In genomic region chr12:68808388-68809189, GRCh38 we compare ENCODE assay signal across 1 cellular context.
TF ChIP-seq lines count a peak whose summit lies in the region.

No MANE protein-coding gene starts in this region.

TF ChIP-seq in GM12878, 131 proteins besides CTCF, POLR2A, EP300 and RAD21 (continued from another document and continues in another):
- TF ChIP-seq HSF1 (IDR thresholded peaks at IDR 0.05; ENCODE audit: low read depth, low read length) (no peak), PAX5 (IDR thresholded peaks at IDR 0.05; ENCODE audit: borderline replicate concordance, low read depth, low read length) (peak; percentile 92), POLR2AphosphoS2 (IDR thresholded peaks at IDR 0.05; ENCODE audit: low read depth, low read length) (peak; percentile 96), CHD1 (IDR thresholded peaks at IDR 0.05; ENCODE audit: low read depth, low read length) (peak; percentile 96), NR2C2 (IDR thresholded peaks at IDR 0.05; ENCODE audit: borderline replicate concordance, control insufficient read depth, insufficient read length, low read depth) (no peak), RAD51 (IDR thresholded peaks at IDR 0.05) (no peak), SMARCA5 (IDR thresholded peaks at IDR 0.05) (peak; percentile 73), MYB (IDR thresholded peaks at IDR 0.05; ENCODE audit: borderline replicate concordance, low read depth, low read length) (0 out of 2 replicates have a peak, but pooled peaks have one; percentile 22), GATAD2B (conservative IDR thresholded peaks at IDR 0.05; ENCODE audit: low read depth) (peak; percentile 16; the same call in 1 of the 2 replicates), ATF2 (IDR thresholded peaks at IDR 0.05; ENCODE audit: low read length) (peak; percentile 77; the same call in 1 of the 2 replicates), CBX5 (IDR thresholded peaks at IDR 0.05; ENCODE audit: low read depth) (no peak), ATF3 (IDR thresholded peaks at IDR 0.05; ENCODE audit: borderline replicate concordance, extremely low read depth, low read depth, low read length) (no peak), NR2F1 (conservative IDR thresholded peaks at IDR 0.05) (peak; percentile 93), NKRF (conservative IDR thresholded peaks at IDR 0.05) (peak; percentile 96), BCL11A (IDR thresholded peaks at IDR 0.05; ENCODE audit: low read depth, low read length) (peak; percentile 89), SMAD5 (IDR thresholded peaks at IDR 0.05; ENCODE audit: low read depth) (peak; percentile 90), SUZ12 (IDR thresholded peaks at IDR 0.05; ENCODE audit: unreplicated experiment) (no peak), LARP7 (IDR thresholded peaks at IDR 0.05) (peak; percentile 21; the same call in 1 of the 2 replicates), IKZF2 (IDR thresholded peaks at IDR 0.05) (peak; percentile 92 to 94), CUX1 (IDR thresholded peaks at IDR 0.05; ENCODE audit: insufficient replicate concordance, low read depth, low read length) (no peak), EED (IDR thresholded peaks at IDR 0.05; ENCODE audit: low read depth) (peak; percentile 87), PAX8 (IDR thresholded peaks at IDR 0.05) (peak; percentile 89; the same call in 1 of the 2 replicates), IRF4 (IDR thresholded peaks at IDR 0.05; ENCODE audit: low read depth, low read length) (peak; percentile 96), IRF5 (IDR thresholded peaks at IDR 0.05; ENCODE audit: borderline replicate concordance) (no peak), IKZF1 (conservative IDR thresholded peaks at IDR 0.05) (peak; percentile 91), ZSCAN29 (IDR thresholded peaks at IDR 0.05) (peak; percentile 54; the same call in 1 of the 2 replicates), MEF2A (IDR thresholded peaks at IDR 0.05; ENCODE audit: insufficient read depth, low read depth, low read length) (peak; percentile 71), SP1 (IDR thresholded peaks at IDR 0.05; ENCODE audit: low read depth, low read length) (peak; percentile 73), MXI1 (IDR thresholded peaks at IDR 0.05; ENCODE audit: low read depth, low read length) (peak; percentile 88), PBX3 (IDR thresholded peaks at IDR 0.05; ENCODE audit: insufficient replicate concordance, low read depth, low read length) (peak; percentile 76), ZNF274 (IDR thresholded peaks at IDR 0.05; ENCODE audit: insufficient read depth, insufficient read length) (no peak), SPI1 (IDR thresholded peaks at IDR 0.05; ENCODE audit: borderline replicate concordance, insufficient read depth, low read depth, low read length) (no peak), CEBPB (IDR thresholded peaks at IDR 0.05; ENCODE audit: borderline replicate concordance in 1 of 2, low read depth in 2 of 2, low read length in 2 of 2) (no peak), MTA3 (IDR thresholded peaks at IDR 0.05; ENCODE audit: borderline replicate concordance, low read length) (peak; percentile 83; the same call in 1 of the 2 replicates), DPF2 (IDR thresholded peaks at IDR 0.05) (peak; percentile 83), NFYA (IDR thresholded peaks at IDR 0.05; ENCODE audit: borderline replicate concordance, low read depth, low read length) (no peak), GABPA (IDR thresholded peaks at IDR 0.05; ENCODE audit: low read depth) (0 out of 2 replicates have a peak, but pooled peaks have one; percentile 40), KLF5 (IDR thresholded peaks at IDR 0.05; ENCODE audit: partially characterized antibody) (peak; percentile 79), TAF1 (IDR thresholded peaks at IDR 0.05; ENCODE audit: borderline replicate concordance, low read depth, low read length) (peak; percentile 91), NFIC (IDR thresholded peaks at IDR 0.05; ENCODE audit: low read depth, low read length) (peak; percentile 80), RUNX3 (IDR thresholded peaks at IDR 0.05; ENCODE audit: low read length) (peak; percentile 87), SIN3A (IDR thresholded peaks at IDR 0.05; ENCODE audit: low read depth, low read length) (peak; percentile 94; the same call in 1 of the 2 replicates), PML (IDR thresholded peaks at IDR 0.05; ENCODE audit: low read length) (peak; percentile 96), BCLAF1 (IDR thresholded peaks at IDR 0.05) (0 out of 2 replicates have a peak, but pooled peaks have one; percentile 11), RBBP5 (conservative IDR thresholded peaks at IDR 0.05) (no peak), TARDBP (IDR thresholded peaks at IDR 0.05; ENCODE audit: borderline replicate concordance) (peak; percentile 74), CHD2 (IDR thresholded peaks at IDR 0.05; ENCODE audit: borderline replicate concordance, low read depth, low read length) (peak; percentile 77; the same call in 1 of the 2 replicates), RELB (IDR thresholded peaks at IDR 0.05; ENCODE audit: low read depth) (peak; percentile 85), NRF1 (conservative IDR thresholded peaks at IDR 0.05; ENCODE audit: low read depth, low read length) (no peak)
